In genomic region chr7:104940023-104940710, GRCh38 we compare ENCODE assay signal across 18 cellular contexts.
DNase-seq lines count a peak whose midpoint lies in the region; ATAC-seq and TF ChIP-seq lines count a peak whose summit lies in the region.
"Had no signal": no experiment of that assay in that cellular context is flagged by ENCODE, and none has a peak within 500 bp of the region (broad histone marks: within the 10 kb centered on the region; RNA-seq: fewer than 3 reads in every experiment).

No MANE protein-coding gene starts in this region.

- peak overlapping the region; percentile 88 for H3K4me3 Mint-ChIP-seq in activated T-cell treated with anti-CD3 and anti-CD28 coated beads, Interleukin-2, amount 50 U/mL, for 4 hours

- H4K20me1 ChIP-seq in MM.1S (ENCODE audit: insufficient read depth, low read length), result no peaks in the 10 kb centered on the region

- H3K4me2 ChIP-seq in MM.1S (ENCODE audit: low read depth, low read length), result peak overlapping the region; percentile 49

- peak overlapping the region; percentile 97 for H3K27ac ChIP-seq in MM.1S (ENCODE audit: low read length)
- H3K27ac ChIP-seq in ectodermal cell (ENCODE audit: insufficient read depth, low read depth, low read length, poor library complexity, severe bottlenecking), result peak overlapping the region; percentile 44
- H3K27ac ChIP-seq in spleen, result peak overlapping the region in 4 of 8 donors; percentile 95 to 98 (median 96)
- H3K27ac ChIP-seq: brain microvascular endothelial cell had no signal

- no peak overlapping the region for H2AFZ ChIP-seq in MM.1S (ENCODE audit: low read length)

- H3K79me2 ChIP-seq in MM.1S (ENCODE audit: low read length), result no peaks in the 10 kb centered on the region; the same call in 1 of the 2 replicates

- no peaks in the 10 kb centered on the region for H3K36me3 Mint-ChIP-seq in activated T-cell treated with anti-CD3 and anti-CD28 coated beads, Interleukin-2, amount 50 U/mL, for 4 hours (ENCODE audit: insufficient read depth)

- H3K9me2 ChIP-seq in MM.1S (replicated peaks; ENCODE audit: insufficient read depth, low read length), result no peaks in the 10 kb centered on the region

- H3K9ac ChIP-seq in MM.1S (ENCODE audit: low read length), result peak overlapping the region; percentile 68; the same call in 1 of the 2 replicates

- no peak overlapping the region for H3K4me3 ChIP-seq in MM.1S (ENCODE audit: low read length)
- no peak overlapping the region for H3K4me3 ChIP-seq in ectodermal cell (ENCODE audit: insufficient read depth, low read depth, low read length)
- peak overlapping the region in 2 of 8 donors; percentile 49 to 77 for H3K4me3 ChIP-seq in spleen

- no peaks in the 10 kb centered on the region for H3K27me3 Mint-ChIP-seq in activated T-cell treated with anti-CD3 and anti-CD28 coated beads, Interleukin-2, amount 50 U/mL, for 4 hours (ENCODE audit: low read depth)

- H3K36me3 ChIP-seq in MM.1S (replicated peaks; ENCODE audit: insufficient read depth, low read length) (no peaks in the 10 kb centered on the region), ectodermal cell (ENCODE audit: control insufficient read depth, insufficient read depth, low read length) (no peaks in the 10 kb centered on the region), spleen (no peaks in the 10 kb centered on the region)
- H3K36me3 ChIP-seq: brain microvascular endothelial cell, stomach, vagina had no signal

- H3K4me1 Mint-ChIP-seq in activated T-cell treated with anti-CD3 and anti-CD28 coated beads, Interleukin-2, amount 50 U/mL, for 4 hours (ENCODE audit: low read depth), result peaks cover 42% of the 10 kb centered on the region

- 90 to 93% methylated on average over 43 of the region's 43 CpGs for WGBS in ectodermal cell, 2 experiments
- 94 to 96% (median 95%) methylated on average over 27 to 43 of the region's 43 CpGs for WGBS in spleen, 5 donors

- no peaks in the 10 kb centered on the region for H3K9me3 Mint-ChIP-seq in activated T-cell treated with anti-CD3 and anti-CD28 coated beads, Interleukin-2, amount 50 U/mL, for 4 hours

- peaks cover 56% of the 10 kb centered on the region for H3F3A ChIP-seq in MM.1S (ENCODE audit: insufficient read depth, low read length)

- H3K4me1 ChIP-seq in MM.1S (ENCODE audit: low read length) (peaks cover 75% of the 10 kb centered on the region), ectodermal cell (ENCODE audit: control insufficient read depth, insufficient read depth, low read length) (peaks cover 8% of the 10 kb centered on the region), spleen (peaks cover under 1 to 50% (median 42%) of the 10 kb centered on the region in 6 donors)

- H3K9me3 ChIP-seq in MM.1S (replicated peaks; ENCODE audit: insufficient read depth, low read length), result no peaks in the 10 kb centered on the region
- H3K9me3 ChIP-seq in ectodermal cell (ENCODE audit: control insufficient read depth, low read length), result no peaks in the 10 kb centered on the region
- H3K9me3 ChIP-seq in spleen, result peaks cover 0 to 7% (median 0%) of the 10 kb centered on the region in 8 donors
- H3K9me3 ChIP-seq: stomach, vagina had no signal

- no peak for TF ChIP-seq CTCF in MM.1S (IDR thresholded peaks at IDR 0.05; ENCODE audit: low read length)
- no peak for TF ChIP-seq CTCF in spleen (IDR thresholded peaks at IDR 0.05 in 8 of 11, conservative IDR thresholded peaks at IDR 0.05 in 3 of 11)

- no peak for DNase-seq in activated T-cell treated with anti-CD3 and anti-CD28 coated beads, Interleukin-2, amount 50 U/mL, for 4 hours
- no peak for DNase-seq in activated T-cell treated with anti-CD3 and anti-CD28 coated beads, Interleukin-2, amount 50 U/mL, for 1 hour
- no peak for DNase-seq in MM.1S
- peak; percentile 85 for DNase-seq in spleen
- DNase-seq: brain microvascular endothelial cell, DMS153, hippocampal formation, Karpas-422, left cardiac atrium, NCI-H1436, NCI-H345 had no signal

- intact Hi-C loops in spleen (cut with DNase I; ENCODE audit: low total_unique reads), result no loop called here

- H3K27me3 ChIP-seq in MM.1S (replicated peaks; ENCODE audit: insufficient read depth, low read length) (no peaks in the 10 kb centered on the region), ectodermal cell (ENCODE audit: control insufficient read depth, insufficient read depth, low read length, poor library complexity, severe bottlenecking) (no peaks in the 10 kb centered on the region), spleen (replicated peaks in 1 of 7) (no peaks in the 10 kb centered on the region)
- H3K27me3 ChIP-seq: brain microvascular endothelial cell, stomach, vagina had no signal

- no peak for TF ChIP-seq POLR2A in spleen (IDR thresholded peaks at IDR 0.05)

- no peak for ATAC-seq in activated T-cell treated with anti-CD3 and anti-CD28 coated beads, Interleukin-2, amount 50 U/mL, for 4 hours
- ATAC-seq in GM21529 (IDR thresholded peaks at IDR 0.05; ENCODE audit: unreplicated experiment) (no peak), HG02571 (IDR thresholded peaks at IDR 0.05; ENCODE audit: unreplicated experiment) (no peak), HG02623 (IDR thresholded peaks at IDR 0.05; ENCODE audit: unreplicated experiment) (no peak)
- ATAC-seq: activated CD4-positive, CD25-positive, alpha-beta regulatory T cell treated with anti-CD3 and anti-CD28 coated beads, Interleukin-2, amount 50 U/mL, for 24 hours; left cardiac atrium had no signal
